8 cellular contexts compared by ENCODE assay signal in the genomic region with DNA sequence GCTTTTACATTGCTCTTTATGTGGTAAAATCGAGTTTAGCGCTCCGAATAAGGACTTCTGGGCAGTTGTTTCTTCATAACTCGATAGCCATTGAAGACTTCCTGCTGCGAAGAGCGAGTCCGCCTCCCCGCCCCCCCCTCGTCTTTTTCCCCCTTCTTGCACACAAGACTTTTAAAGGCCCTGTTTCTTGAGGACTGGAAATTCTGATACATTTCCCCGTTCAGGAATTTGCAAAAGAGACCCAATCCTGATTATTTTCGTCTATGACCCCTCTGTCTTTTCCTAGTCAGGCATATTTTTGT. TPM values are rescaled to one million over a fixed set of nuclear protein-coding genes. Genes with fewer than 3 reads are reported as not detected.
DNase-seq lines count a peak whose midpoint lies in the region; ATAC-seq and TF ChIP-seq lines count a peak whose summit lies in the region.

No MANE protein-coding gene starts in this region.

- TF ChIP-seq CTCF in heart left ventricle (IDR thresholded peaks at IDR 0.05): no peak
- no peak for TF ChIP-seq CTCF in left ventricle myocardium inferior (IDR thresholded peaks at IDR 0.05; ENCODE audit: borderline replicate concordance)

- H3K27ac ChIP-seq in heart left ventricle: peak overlapping the region; percentile 95 to 100 (median 98)
- peak overlapping the region; percentile 96 for H3K27ac ChIP-seq in left ventricle myocardium inferior (replicated peaks)

- H3K4me3 Mint-ChIP-seq in activated CD8-positive, alpha-beta T cell treated with anti-CD3 and anti-CD28 coated beads, Interleukin-2, amount 10 ng/mL, durations not matched to agents 7 days and 5 days: peak overlapping the region; percentile 99

- H3K27me3 ChIP-seq in heart left ventricle (no peaks in the 10 kb centered on the region), left ventricle myocardium inferior (ENCODE audit: low read depth) (no peaks in the 10 kb centered on the region), skeletal muscle satellite cell (ENCODE audit: control insufficient read depth, insufficient read depth, low read length) (no peaks in the 10 kb centered on the region)

- peak overlapping the region; percentile 100 for H3K27ac Mint-ChIP-seq in activated CD8-positive, alpha-beta T cell treated with anti-CD3 and anti-CD28 coated beads, Interleukin-2, amount 10 ng/mL, durations not matched to agents 7 days and 5 days

- H3K4me3 ChIP-seq in heart left ventricle (peak overlapping the region; percentile 78 to 98 (median 92)), left ventricle myocardium inferior (peak overlapping the region; percentile 91), skeletal muscle satellite cell (ENCODE audit: low read length) (peak overlapping the region; percentile 96)

- peak overlapping the region; percentile 93 for H3K4me2 ChIP-seq in skeletal muscle satellite cell (ENCODE audit: low read length)

- ATAC-seq in heart left ventricle (no peak), Right ventricle myocardium inferior (no peak), HG03045 (IDR thresholded peaks at IDR 0.05; ENCODE audit: unreplicated experiment) (no peak), HG02885 (IDR thresholded peaks at IDR 0.05; ENCODE audit: poor library complexity, unreplicated experiment) (no peak)
- no peak for ATAC-seq in activated CD8-positive, alpha-beta T cell treated with anti-CD3 and anti-CD28 coated beads, Interleukin-2, amount 10 ng/mL, durations not matched to agents 7 days and 5 days

- no peak for TF ChIP-seq POLR2A in heart left ventricle (IDR thresholded peaks at IDR 0.05)

- H3K9ac ChIP-seq in skeletal muscle satellite cell (ENCODE audit: low read depth, low read length): peak overlapping the region; percentile 94

- H3K9me3 ChIP-seq in heart left ventricle (no peaks in the 10 kb centered on the region), left ventricle myocardium inferior (replicated peaks) (no peaks in the 10 kb centered on the region), skeletal muscle satellite cell (replicated peaks; ENCODE audit: low read length) (no peaks in the 10 kb centered on the region)

- DNase-seq in heart left ventricle (peak in 3 of 5 donors; percentile 39 to 50 (median 39)), Right ventricle myocardium inferior (ENCODE audit: missing footprints) (no peak), left ventricle myocardium inferior (peak; percentile 47), HuH-7 (ENCODE audit: low spot score) (no peak)
- peak; percentile 32 for DNase-seq in activated CD8-positive, alpha-beta T cell treated with anti-CD3 and anti-CD28 coated beads, Interleukin-2, amount 10 ng/mL, durations not matched to agents 7 days and 5 days

- POLR2A ChIA-PET in activated CD8-positive, alpha-beta T cell treated with anti-CD3 and anti-CD28 coated beads, Interleukin-2, amount 10 ng/mL, durations not matched to agents 7 days and 5 days (lab: Charles Lee): interaction anchor here (1.2 to 2.1 kb wide), 4 partner anchors 7 to 242 kb away, joined by 5 to 15 read pairs (median 8); no protein-coding TSS in a partner anchor

- intact Hi-C loops in heart left ventricle (cut with DNase I): loop anchor here (2.0 to 10.0 kb wide), 18 partner anchors 131 to 1549 kb away; no protein-coding TSS in a partner anchor
- intact Hi-C loops in Right ventricle myocardium inferior (cut with DNase I): loop anchor here (2.0 to 10.0 kb wide), 5 partner anchors 135 to 1789 kb away; no protein-coding TSS in a partner anchor
- intact Hi-C loops in left ventricle myocardium inferior (cut with micrococcal nuclease): loop anchor here (10.0 kb wide), 3 partner anchors 379 to 1069 kb away; no protein-coding TSS in a partner anchor

- peaks cover 30% of the 10 kb centered on the region for H3K36me3 Mint-ChIP-seq in activated CD8-positive, alpha-beta T cell treated with anti-CD3 and anti-CD28 coated beads, Interleukin-2, amount 10 ng/mL, durations not matched to agents 7 days and 5 days (ENCODE audit: low read depth)

- H3K27me3 Mint-ChIP-seq in activated CD8-positive, alpha-beta T cell treated with anti-CD3 and anti-CD28 coated beads, Interleukin-2, amount 10 ng/mL, durations not matched to agents 7 days and 5 days (ENCODE audit: low read depth): no peaks in the 10 kb centered on the region

- H3K4me1 ChIP-seq in heart left ventricle: peaks cover 0 to 24% (median 11%) of the 10 kb centered on the region in 12 donors
- H3K4me1 ChIP-seq in left ventricle myocardium inferior: peaks cover 46% of the 10 kb centered on the region
- H3K4me1 ChIP-seq in skeletal muscle satellite cell (ENCODE audit: control insufficient read depth, insufficient read depth, low read length): peaks cover 15% of the 10 kb centered on the region

- H3K9me3 Mint-ChIP-seq in activated CD8-positive, alpha-beta T cell treated with anti-CD3 and anti-CD28 coated beads, Interleukin-2, amount 10 ng/mL, durations not matched to agents 7 days and 5 days (ENCODE audit: insufficient read depth): no peaks in the 10 kb centered on the region

- WGBS in heart left ventricle, 4 donors: 1 to 2% (median 2%) methylated on average over 11 of the region's 11 CpGs

- H3K4me1 Mint-ChIP-seq in activated CD8-positive, alpha-beta T cell treated with anti-CD3 and anti-CD28 coated beads, Interleukin-2, amount 10 ng/mL, durations not matched to agents 7 days and 5 days (ENCODE audit: low read depth): peaks cover 30% of the 10 kb centered on the region

- peaks cover 0 to 24% (median 6%) of the 10 kb centered on the region in 9 donors for H3K36me3 ChIP-seq in heart left ventricle
- peaks cover 8% of the 10 kb centered on the region for H3K36me3 ChIP-seq in left ventricle myocardium inferior
- peaks cover 30% of the 10 kb centered on the region for H3K36me3 ChIP-seq in skeletal muscle satellite cell (ENCODE audit: insufficient read depth, low read length)

- CTCF ChIA-PET in activated CD8-positive, alpha-beta T cell treated with anti-CD3 and anti-CD28 coated beads, Interleukin-2, amount 10 ng/mL, durations not matched to agents 7 days and 5 days (lab: Charles Lee): interaction anchor here (0.6 to 4.8 kb wide), 4 partner anchors 11 to 1225 kb away, joined by 3 to 40 read pairs (median 15); no protein-coding TSS in a partner anchor

RNA-seq across cellular contexts. Expression of a gene that starts 1.6 kb away (rescaled TPM):
- total RNA-seq in heart left ventricle (100 to 1,000 TPM; 102 to 233 (median 149) TPM), Right ventricle myocardium inferior (143 TPM), left ventricle myocardium inferior (105 TPM)
- polyA plus RNA-seq in heart left ventricle: 100 to 1,000 TPM in 1 of 2 donors, 10 to 100 TPM in 1; 13.0 to 154 TPM
- 10 to 100 TPM; 36.2 to 38.7 TPM for total RNA-seq in activated CD8-positive, alpha-beta T cell treated with anti-CD3 and anti-CD28 coated beads, Interleukin-2, amount 10 ng/mL, durations not matched to agents 7 days and 5 days
- 85.2 and 86.9 TPM in 2 replicates for total RNA-seq in skeletal muscle satellite cell (2012; rRNA removed)

Comparison
In these comparisons a context has a peak if more than half of its experiments do, and no peak if none do; other contexts are left out.
1. DNase-seq: peak in heart left ventricle (3 of 5), activated CD8-positive, alpha-beta T cell treated with anti-CD3 and anti-CD28 coated beads, Interleukin-2, amount 10 ng/mL, durations not matched to agents 7 days and 5 days (single experiment) and left ventricle myocardium inferior (single experiment); none in Right ventricle myocardium inferior (single experiment) and HuH-7 (single experiment).
2. Peak in every context shown above with its lines, with median percentiles within 50 percentile points of each other: H3K4me3 ChIP-seq.